1 cellular context compared by ENCODE assay signal in genomic region chr1:67540025-67540732, GRCh38.
TF ChIP-seq lines count a peak whose summit lies in the region.

No MANE protein-coding gene starts in this region.

TF ChIP-seq in GM23338, 12 proteins besides CTCF, POLR2A, EP300 and RAD21 (continued from another document):
- TF ChIP-seq ETS1 (IDR thresholded peaks at IDR 0.05), result no peak
- TF ChIP-seq POLR2AphosphoS5 (IDR thresholded peaks at IDR 0.05; ENCODE audit: low read depth), result no peak
- TF ChIP-seq CREB1 (CRISPR knock-in tag; IDR thresholded peaks at IDR 0.05; ENCODE audit: low read depth), result no peak
